37 cellular contexts compared by ENCODE assay signal in genomic region chr2:32228181-32228580, GRCh38. TPM values are rescaled to one million over a fixed set of nuclear protein-coding genes. Genes with fewer than 3 reads are reported as not detected.
"Had no signal": no experiment of that assay in that cellular context is flagged by ENCODE, and none has a peak within 500 bp of the region (broad histone marks: within the 10 kb centered on the region; RNA-seq: fewer than 3 reads in every experiment).

No MANE protein-coding gene starts in this region.

- H3K27ac ChIP-seq: adrenal gland, coronary artery, dorsolateral prefrontal cortex, esophagus muscularis mucosa, foreskin keratinocyte, gastrocnemius medialis, heart left ventricle, WERI-Rb-1 had no signal

- DNase-seq: activated CD4-positive, alpha-beta memory T cell treated with anti-CD3 and anti-CD28 coated beads for 36 hours; activated CD4-positive, alpha-beta T cell treated with anti-CD3 and anti-CD28 coated beads for 36 hours; activated CD4-positive, alpha-beta T cell treated with anti-CD3 and anti-CD28 coated beads, Interleukin-2, amount 10 ng/mL, durations not matched to agents 24 days and 14 days; activated CD4-positive, CD25-positive, alpha-beta regulatory T cell; activated CD4-positive, CD25-positive, alpha-beta regulatory T cell treated with anti-CD3 and anti-CD28 coated beads, Interleukin-2, amount 50 U/mL, for 72 hours; activated CD8-positive, alpha-beta memory T cell treated with anti-CD3 and anti-CD28 coated beads, Interleukin-2, amount 10 ng/mL, durations not matched to agents 7 days and 5 days; activated CD8-positive, alpha-beta memory T cell treated with anti-CD3 and anti-CD28 coated beads, Interleukin-2, amount 50 U/mL, for 4 hours; activated CD8-positive, alpha-beta T cell treated with anti-CD3 and anti-CD28 coated beads, Interleukin-2, amount 10 ng/mL, durations not matched to agents 7 days and 5 days; activated effector memory CD4-positive, alpha-beta T cell treated with anti-CD3 and anti-CD28 coated beads, Interleukin-2, amount 50 U/mL, for 16 hours; activated naive CD4-positive, alpha-beta T cell treated with anti-CD3 and anti-CD28 coated beads for 36 hours; activated naive CD8-positive, alpha-beta T cell treated with anti-CD3 and anti-CD28 coated beads for 36 hours; activated naive CD8-positive, alpha-beta T cell treated with anti-CD3 and anti-CD28 coated beads, Interleukin-2, amount 50 U/mL, for 24 hours; activated T-cell treated with anti-CD3 and anti-CD28 coated beads, Interleukin-2, amount 50 U/mL, for 1 hour; activated T-cell treated with anti-CD3 and anti-CD28 coated beads, Interleukin-2, amount 50 U/mL, for 48 hours; adrenal gland; amygdala; aorta; body of pancreas; dorsolateral prefrontal cortex; effector memory CD4-positive, alpha-beta T cell; erythroblast; foreskin keratinocyte; gastrocnemius medialis; glutamatergic neuron; heart left ventricle; T1000; WERI-Rb-1 had no signal

- H3K4me1 ChIP-seq: adrenal gland, esophagus muscularis mucosa, foreskin keratinocyte, gastrocnemius medialis had no signal

- ATAC-seq: activated CD4-positive, alpha-beta T cell treated with anti-CD3 and anti-CD28 coated beads for 36 hours; activated CD8-positive, alpha-beta memory T cell treated with anti-CD3 and anti-CD28 coated beads, Interleukin-2, amount 10 ng/mL, durations not matched to agents 7 days and 5 days; activated CD8-positive, alpha-beta T cell treated with anti-CD3 and anti-CD28 coated beads, Interleukin-2, amount 10 ng/mL, durations not matched to agents 7 days and 5 days; activated naive CD8-positive, alpha-beta T cell treated with anti-CD3 and anti-CD28 coated beads, Interleukin-2, amount 50 U/mL, for 24 hours; body of pancreas; foreskin keratinocyte; gastrocnemius medialis; heart left ventricle had no signal

- H3K27me3 Mint-ChIP-seq: activated CD4-positive, alpha-beta memory T cell treated with anti-CD3 and anti-CD28 coated beads for 36 hours; activated CD4-positive, alpha-beta T cell treated with anti-CD3 and anti-CD28 coated beads for 36 hours; activated CD4-positive, alpha-beta T cell treated with anti-CD3 and anti-CD28 coated beads, Interleukin-2, amount 10 ng/mL, durations not matched to agents 24 days and 14 days; activated CD8-positive, alpha-beta memory T cell treated with anti-CD3 and anti-CD28 coated beads, Interleukin-2, amount 10 ng/mL, durations not matched to agents 7 days and 5 days; activated naive CD4-positive, alpha-beta T cell treated with anti-CD3 and anti-CD28 coated beads, Interleukin-2, amount 50 U/mL, for 24 hours; activated naive CD8-positive, alpha-beta T cell treated with anti-CD3 and anti-CD28 coated beads for 36 hours; activated naive CD8-positive, alpha-beta T cell treated with anti-CD3 and anti-CD28 coated beads, Interleukin-2, amount 50 U/mL, for 24 hours; central memory CD8-positive, alpha-beta T cell; dendritic cell treated with granulocyte-macrophage colony-stimulating factor and Interleukin-4, amounts not matched to agents 40 ng/mL and 50 ng/mL, for 4 days had no signal

- H3K4me3 Mint-ChIP-seq: activated CD4-positive, alpha-beta memory T cell treated with anti-CD3 and anti-CD28 coated beads for 36 hours; activated CD4-positive, alpha-beta T cell treated with anti-CD3 and anti-CD28 coated beads for 36 hours; activated CD4-positive, alpha-beta T cell treated with anti-CD3 and anti-CD28 coated beads, Interleukin-2, amount 10 ng/mL, durations not matched to agents 24 days and 14 days; activated CD8-positive, alpha-beta memory T cell treated with anti-CD3 and anti-CD28 coated beads, Interleukin-2, amount 10 ng/mL, durations not matched to agents 7 days and 5 days; activated CD8-positive, alpha-beta T cell treated with anti-CD3 and anti-CD28 coated beads, Interleukin-2, amount 10 ng/mL, durations not matched to agents 7 days and 5 days; activated naive CD4-positive, alpha-beta T cell treated with anti-CD3 and anti-CD28 coated beads for 36 hours; activated naive CD4-positive, alpha-beta T cell treated with anti-CD3 and anti-CD28 coated beads, Interleukin-2, amount 50 U/mL, for 24 hours; activated naive CD8-positive, alpha-beta T cell treated with anti-CD3 and anti-CD28 coated beads for 36 hours; activated naive CD8-positive, alpha-beta T cell treated with anti-CD3 and anti-CD28 coated beads, Interleukin-2, amount 50 U/mL, for 24 hours; activated T-helper 1 cell treated with anti-CD3 and anti-CD28 coated beads, Interleukin-12 subunit alpha, Interleukin-12 subunit beta, Interleukin-2, Interleukin-4 antibody, amounts not matched to agents 30 ng/mL and 10 ng/mL and 1 ng/mL, durations not matched to agents 14 hours and 24 hours and 36 hours; central memory CD8-positive, alpha-beta T cell; dendritic cell treated with granulocyte-macrophage colony-stimulating factor and Interleukin-4, amounts not matched to agents 40 ng/mL and 50 ng/mL, for 4 days; T-helper 1 cell treated with Interleukin-12 subunit alpha and Interleukin-12 subunit beta and Interleukin-4 antibody, amounts not matched to agents 30 μg/mL and 1 μg/mL, for 36 hours; T-helper 2 cell treated with Interferon-gamma antibody and Interleukin-4, amounts not matched to agents 5 μg/mL and 100 μg/mL, for 36 hours had no signal

- H3K9me3 ChIP-seq: adrenal gland, body of pancreas, esophagus muscularis mucosa, gastrocnemius medialis, heart left ventricle had no signal

- H3K4me1 Mint-ChIP-seq: activated CD4-positive, alpha-beta T cell treated with anti-CD3 and anti-CD28 coated beads for 36 hours; activated CD4-positive, alpha-beta T cell treated with anti-CD3 and anti-CD28 coated beads, Interleukin-2, amount 10 ng/mL, durations not matched to agents 24 days and 14 days; activated CD8-positive, alpha-beta memory T cell treated with anti-CD3 and anti-CD28 coated beads, Interleukin-2, amount 10 ng/mL, durations not matched to agents 7 days and 5 days; activated naive CD4-positive, alpha-beta T cell treated with anti-CD3 and anti-CD28 coated beads, Interleukin-2, amount 50 U/mL, for 24 hours; activated naive CD8-positive, alpha-beta T cell treated with anti-CD3 and anti-CD28 coated beads for 36 hours; activated naive CD8-positive, alpha-beta T cell treated with anti-CD3 and anti-CD28 coated beads, Interleukin-2, amount 50 U/mL, for 24 hours had no signal

- H3K27me3 ChIP-seq: adrenal gland, body of pancreas, dorsolateral prefrontal cortex, esophagus muscularis mucosa, foreskin keratinocyte, gastrocnemius medialis, heart left ventricle had no signal

- H3K27ac Mint-ChIP-seq: activated CD4-positive, alpha-beta memory T cell treated with anti-CD3 and anti-CD28 coated beads for 36 hours; activated CD4-positive, alpha-beta T cell treated with anti-CD3 and anti-CD28 coated beads for 36 hours; activated CD4-positive, alpha-beta T cell treated with anti-CD3 and anti-CD28 coated beads, Interleukin-2, amount 10 ng/mL, durations not matched to agents 24 days and 14 days; activated CD8-positive, alpha-beta memory T cell treated with anti-CD3 and anti-CD28 coated beads, Interleukin-2, amount 10 ng/mL, durations not matched to agents 7 days and 5 days; activated CD8-positive, alpha-beta T cell treated with anti-CD3 and anti-CD28 coated beads, Interleukin-2, amount 10 ng/mL, durations not matched to agents 7 days and 5 days; activated naive CD4-positive, alpha-beta T cell treated with anti-CD3 and anti-CD28 coated beads for 36 hours; activated naive CD4-positive, alpha-beta T cell treated with anti-CD3 and anti-CD28 coated beads, Interleukin-2, amount 50 U/mL, for 24 hours; activated naive CD8-positive, alpha-beta T cell treated with anti-CD3 and anti-CD28 coated beads for 36 hours; activated naive CD8-positive, alpha-beta T cell treated with anti-CD3 and anti-CD28 coated beads, Interleukin-2, amount 50 U/mL, for 24 hours; activated T-helper 1 cell treated with anti-CD3 and anti-CD28 coated beads, Interleukin-12 subunit alpha, Interleukin-12 subunit beta, Interleukin-2, Interleukin-4 antibody, amounts not matched to agents 30 ng/mL and 10 ng/mL and 1 ng/mL, durations not matched to agents 14 hours and 24 hours and 36 hours; activated T-helper 2 cell treated with anti-CD3 and anti-CD28 coated beads, Interferon-gamma antibody, Interleukin-2, Interleukin-4, amounts not matched to agents 10 μg/mL and 5 μg/mL and 100 μg/mL, durations not matched to agents 14 hours and 24 hours and 36 hours; dendritic cell treated with granulocyte-macrophage colony-stimulating factor and Interleukin-4, amounts not matched to agents 40 ng/mL and 50 ng/mL, for 4 days; T-helper 1 cell treated with Interleukin-12 subunit alpha and Interleukin-12 subunit beta and Interleukin-4 antibody, amounts not matched to agents 30 μg/mL and 1 μg/mL, for 36 hours; T-helper 2 cell treated with Interferon-gamma antibody and Interleukin-4, amounts not matched to agents 5 μg/mL and 100 μg/mL, for 36 hours had no signal

- H3K4me3 ChIP-seq: adrenal gland, body of pancreas, coronary artery, dorsolateral prefrontal cortex, esophagus muscularis mucosa, gastrocnemius medialis, heart left ventricle had no signal

- H3K9me3 Mint-ChIP-seq: activated CD4-positive, alpha-beta memory T cell treated with anti-CD3 and anti-CD28 coated beads for 36 hours; activated CD4-positive, alpha-beta T cell treated with anti-CD3 and anti-CD28 coated beads, Interleukin-2, amount 10 ng/mL, durations not matched to agents 24 days and 14 days; activated naive CD4-positive, alpha-beta T cell treated with anti-CD3 and anti-CD28 coated beads for 36 hours; activated naive CD4-positive, alpha-beta T cell treated with anti-CD3 and anti-CD28 coated beads, Interleukin-2, amount 50 U/mL, for 24 hours; activated naive CD8-positive, alpha-beta T cell treated with anti-CD3 and anti-CD28 coated beads for 36 hours; activated naive CD8-positive, alpha-beta T cell treated with anti-CD3 and anti-CD28 coated beads, Interleukin-2, amount 50 U/mL, for 24 hours; activated T-helper 1 cell treated with anti-CD3 and anti-CD28 coated beads, Interleukin-12 subunit alpha, Interleukin-12 subunit beta, Interleukin-2, Interleukin-4 antibody, amounts not matched to agents 30 ng/mL and 10 ng/mL and 1 ng/mL, durations not matched to agents 14 hours and 24 hours and 36 hours; activated T-helper 2 cell treated with anti-CD3 and anti-CD28 coated beads, Interferon-gamma antibody, Interleukin-2, Interleukin-4, amounts not matched to agents 10 μg/mL and 5 μg/mL and 100 μg/mL, durations not matched to agents 14 hours and 24 hours and 36 hours; central memory CD8-positive, alpha-beta T cell; dendritic cell treated with granulocyte-macrophage colony-stimulating factor and Interleukin-4, amounts not matched to agents 40 ng/mL and 50 ng/mL, for 4 days; T-helper 1 cell treated with Interleukin-12 subunit alpha and Interleukin-12 subunit beta and Interleukin-4 antibody, amounts not matched to agents 30 μg/mL and 1 μg/mL, for 36 hours; T-helper 2 cell treated with Interferon-gamma antibody and Interleukin-4, amounts not matched to agents 5 μg/mL and 100 μg/mL, for 36 hours had no signal

RNA-seq across cellular contexts. Expression of gene NLRC4, which starts 36.5 kb away (rescaled TPM):
- total RNA-seq: activated CD8-positive, alpha-beta memory T cell treated with anti-CD3 and anti-CD28 coated beads for 36 hours; activated CD8-positive, alpha-beta T cell treated with anti-CD3 and anti-CD28 coated beads, Interleukin-2, amount 10 ng/mL, durations not matched to agents 7 days and 5 days; activated naive CD4-positive, alpha-beta T cell treated with anti-CD3 and anti-CD28 coated beads for 36 hours; activated naive CD8-positive, alpha-beta T cell treated with anti-CD3 and anti-CD28 coated beads for 36 hours; foreskin keratinocyte had no signal
- polyA plus RNA-seq: foreskin keratinocyte had no signal
